Comparison of ENCODE assay signal across 8 cellular contexts in genomic region chr14:51094901-51095853, GRCh38. TPM values are rescaled to one million over a fixed set of nuclear protein-coding genes. Genes with fewer than 3 reads are reported as not detected.
A peak's percentile ranks its signal among the peaks of the same experiment; 100 is the strongest.
DNase-seq lines count a peak whose midpoint lies in the region; ATAC-seq and TF ChIP-seq lines count a peak whose summit lies in the region.

TRIM9 (minus strand) TSS chr14:51095105; CDS start chr14:51094939, 166 bp downstream.

- no peak within 1 kb of the TSS for H4K5ac ChIP-seq in H9 (ENCODE audit: insufficient read length, low read depth, low read length)

- no peaks in the 10 kb centered on the region for H3K36me3 Mint-ChIP-seq in H9 (ENCODE audit: insufficient read depth in 1 of 3, low read depth in 3 of 3)
- no peaks in the 10 kb centered on the region for H3K36me3 Mint-ChIP-seq in natural killer cell treated with Interleukin-12 subunit alpha and Interleukin-12 subunit beta and Interleukin-15 and Interleukin-18, amount 100 ng/mL, for 72 hours

- no peak within 1 kb of the TSS for H3K18ac ChIP-seq in H9 (ENCODE audit: insufficient read length, low read depth, low read length)

- no peaks in the 10 kb centered on the region for H3K9me3 ChIP-seq in H9 (ENCODE audit: control insufficient read depth, low read depth, low read length)
- H3K9me3 ChIP-seq in Loucy (ENCODE audit: insufficient read depth, low read depth, low read length) = no peaks in the 10 kb centered on the region

- H2AFZ ChIP-seq in H9 (ENCODE audit: low read length) (no peak within 1 kb of the TSS), Loucy (ENCODE audit: low read length) (peak within 1 kb of the TSS; percentile 86)

- H3K4ac ChIP-seq in H9 (ENCODE audit: low read depth, low read length) = no peak within 1 kb of the TSS

- peaks cover 18% of the 10 kb centered on the region for H3K27me3 ChIP-seq in H9 (ENCODE audit: insufficient read depth, low read length)
- H3K27me3 ChIP-seq in Loucy (ENCODE audit: insufficient read depth, low read length, poor library complexity, severe bottlenecking) = peaks cover 4% of the 10 kb centered on the region

- DNase-seq in Daoy (ENCODE audit: low read depth) (peak; percentile 100), H9 (peak; percentile 98), SHP77 (lab: John Stamatoyannopoulos, UW) (peak; percentile 97 to 98), fibroblast of the conjunctiva (ENCODE audit: low read depth) (peak; percentile 87)
- DNase-seq in activated effector memory CD4-positive, alpha-beta T cell treated with anti-CD3 and anti-CD28 coated beads, Interleukin-2, amount 50 U/mL, for 16 hours = peak; percentile 94
- DNase-seq in natural killer cell treated with Interleukin-12 subunit alpha and Interleukin-12 subunit beta and Interleukin-15 and Interleukin-18, amount 100 ng/mL, for 72 hours (ENCODE audit: low spot score) = peak; percentile 90
- peak; percentile 85 to 91 (median 88) for DNase-seq in stimulated activated naive CD4-positive, alpha-beta T cell (lab: John Stamatoyannopoulos, UW)

- no peak within 1 kb of the TSS for H2BK5ac ChIP-seq in H9 (ENCODE audit: insufficient read length, low read length)

- H2BK120ac ChIP-seq in H9 (ENCODE audit: low read depth, low read length, poor library complexity, severe bottlenecking) = no peak within 1 kb of the TSS

- H3K27ac ChIP-seq in H9 (ENCODE audit: insufficient read length, low read depth, low read length) = no peak within 1 kb of the TSS

- H3K56ac ChIP-seq in H9 (ENCODE audit: insufficient read length, low read depth, low read length) = no peak within 1 kb of the TSS

- H3K23ac ChIP-seq in H9 (ENCODE audit: insufficient read length, low read depth, low read length) = no peak within 1 kb of the TSS

- H2BK15ac ChIP-seq in H9 (ENCODE audit: low read depth, low read length) = no peak within 1 kb of the TSS

- peak; percentile 97 for ATAC-seq in natural killer cell treated with Interleukin-12 subunit alpha and Interleukin-12 subunit beta and Interleukin-15 and Interleukin-18, amount 100 ng/mL, for 72 hours

- no CpG with 5 or more reads among the region's 83 CpGs for WGBS in H9 (ENCODE audit: extremely low coverage, insufficient read length, low lambda C conversion rate)

- H2BK20ac ChIP-seq in H9 (ENCODE audit: low read depth, low read length, poor library complexity, severe bottlenecking) = no peak within 1 kb of the TSS

- H3K4me1 ChIP-seq in H9 (ENCODE audit: insufficient read depth, low read length) = no peaks in the 10 kb centered on the region; the same call in 1 of the 2 replicates
- H3K4me1 ChIP-seq in Loucy (ENCODE audit: insufficient read depth, low read length, poor library complexity, severe bottlenecking) = peaks cover 13% of the 10 kb centered on the region

- H3T11ph ChIP-seq in H9 (ENCODE audit: low read length) = no peak within 1 kb of the TSS

- H3K4me3 ChIP-seq in Loucy (ENCODE audit: low read length, poor library complexity, severe bottlenecking) = peak within 1 kb of the TSS; percentile 80

- H3K79me2 ChIP-seq in H9 (ENCODE audit: insufficient read depth, low read length) (no peaks in the 10 kb centered on the region), Loucy (ENCODE audit: insufficient read depth, low read length) (no peaks in the 10 kb centered on the region)

- H3K9ac ChIP-seq in H9 (ENCODE audit: extremely low read depth, insufficient read length, low read length) = peak within 1 kb of the TSS; percentile 4
- peak within 1 kb of the TSS; percentile 71 for H3K9ac ChIP-seq in Loucy (ENCODE audit: low read depth, low read length, poor library complexity, severe bottlenecking)

- H3K4me2 ChIP-seq in H9 (ENCODE audit: insufficient read depth, insufficient read length, low read length) = peak within 1 kb of the TSS; percentile 80
- peak within 1 kb of the TSS; percentile 89 for H3K4me2 ChIP-seq in Loucy (ENCODE audit: low read depth, low read length, poor library complexity, severe bottlenecking)

- no peaks in the 10 kb centered on the region for H3K36me3 ChIP-seq in Loucy (ENCODE audit: insufficient read depth, low read length)

- no peaks in the 10 kb centered on the region for H3K79me1 ChIP-seq in H9 (ENCODE audit: insufficient read depth, low read depth, low read length, poor library complexity, severe bottlenecking)

- no peak within 1 kb of the TSS for H4K8ac ChIP-seq in H9 (replicated peaks; ENCODE audit: insufficient read length, low read depth, low read length)

- peaks cover 62% of the 10 kb centered on the region for H3K27me3 Mint-ChIP-seq in H9 (ENCODE audit: low read depth)
- H3K27me3 Mint-ChIP-seq in natural killer cell treated with Interleukin-12 subunit alpha and Interleukin-12 subunit beta and Interleukin-15 and Interleukin-18, amount 100 ng/mL, for 72 hours = peaks cover 16 to 36% of the 10 kb centered on the region in 2 donors

- H3K9me3 Mint-ChIP-seq in H9 = no peaks in the 10 kb centered on the region
- no peaks in the 10 kb centered on the region for H3K9me3 Mint-ChIP-seq in natural killer cell treated with Interleukin-12 subunit alpha and Interleukin-12 subunit beta and Interleukin-15 and Interleukin-18, amount 100 ng/mL, for 72 hours

- peaks cover 17 to 20% of the 10 kb centered on the region in 2 experiments for H3K4me1 Mint-ChIP-seq in H9
- peaks cover 10 to 16% of the 10 kb centered on the region in 2 donors for H3K4me1 Mint-ChIP-seq in natural killer cell treated with Interleukin-12 subunit alpha and Interleukin-12 subunit beta and Interleukin-15 and Interleukin-18, amount 100 ng/mL, for 72 hours (ENCODE audit: low read depth in 2 of 2)

- H3K23me2 ChIP-seq in H9 (ENCODE audit: insufficient read length, low read depth, low read length, poor library complexity, severe bottlenecking) = peaks cover 22% of the 10 kb centered on the region

- H3F3A ChIP-seq in Loucy (ENCODE audit: low read depth) = peaks cover 5% of the 10 kb centered on the region; the same call in 1 of the 2 replicates

- H4K91ac ChIP-seq in H9 (ENCODE audit: insufficient read length, low read depth, low read length) = no peak within 1 kb of the TSS

- H3K27ac Mint-ChIP-seq in H9 = no peak within 1 kb of the TSS; a peak in 3 of 7 replicates
- no peak within 1 kb of the TSS for H3K27ac Mint-ChIP-seq in natural killer cell treated with Interleukin-12 subunit alpha and Interleukin-12 subunit beta and Interleukin-15 and Interleukin-18, amount 100 ng/mL, for 72 hours

- H3K9me2 ChIP-seq in Loucy (replicated peaks; ENCODE audit: low read depth, low read length) = no peaks in the 10 kb centered on the region

- H2BK12ac ChIP-seq in H9 (ENCODE audit: insufficient read length, low read depth, low read length) = no peak within 1 kb of the TSS

- H3K4me3 Mint-ChIP-seq in H9 = peak within 1 kb of the TSS; percentile 77 to 90
- peak within 1 kb of the TSS; percentile 81 for H3K4me3 Mint-ChIP-seq in natural killer cell treated with Interleukin-12 subunit alpha and Interleukin-12 subunit beta and Interleukin-15 and Interleukin-18, amount 100 ng/mL, for 72 hours

- H2AK5ac ChIP-seq in H9 (ENCODE audit: insufficient read length, low read length) = no peak within 1 kb of the TSS

- TF ChIP-seq CTCF in H9 (conservative IDR thresholded peaks at IDR 0.05) (no peak), Loucy (conservative IDR thresholded peaks at IDR 0.05; ENCODE audit: low read length) (no peak)

- no peak within 1 kb of the TSS; the same call in 1 of the 2 replicates for H3K14ac ChIP-seq in H9 (ENCODE audit: insufficient read depth, low read length)

- no peaks in the 10 kb centered on the region for H4K20me1 ChIP-seq in H9 (ENCODE audit: control insufficient read depth, insufficient read depth, insufficient read length)
- no peaks in the 10 kb centered on the region for H4K20me1 ChIP-seq in Loucy (ENCODE audit: insufficient read depth, low read length, poor library complexity, severe bottlenecking)

RNA-seq across cellular contexts. Expression of gene TRIM9, which starts in this region (rescaled TPM):
- 2.8 and 3.1 TPM in 2 replicates for total RNA-seq in Daoy (2014; rRNA removed; shearing (Covaris generic))
- total RNA-seq in H9 (2021) = 0.83 and 0.98 TPM in 2 replicates
- under 1 TPM; 0.11 to 0.24 TPM for total RNA-seq in natural killer cell treated with Interleukin-12 subunit alpha and Interleukin-12 subunit beta and Interleukin-15 and Interleukin-18, amount 100 ng/mL, for 72 hours

Comparison
In these comparisons a context has a peak if more than half of its experiments do, and no peak if none do; other contexts are left out.
1. Peak in DNase-seq, H3K9ac ChIP-seq and H3K4me2 ChIP-seq in H9; RNA of the gene not detected or under 1 TPM.
2. Peak in DNase-seq and ATAC-seq in natural killer cell treated with Interleukin-12 subunit alpha and Interleukin-12 subunit beta and Interleukin-15 and Interleukin-18, amount 100 ng/mL, for 72 hours; RNA of the gene not detected or under 1 TPM.